8 cellular contexts compared by ENCODE assay signal in the genomic region with DNA sequence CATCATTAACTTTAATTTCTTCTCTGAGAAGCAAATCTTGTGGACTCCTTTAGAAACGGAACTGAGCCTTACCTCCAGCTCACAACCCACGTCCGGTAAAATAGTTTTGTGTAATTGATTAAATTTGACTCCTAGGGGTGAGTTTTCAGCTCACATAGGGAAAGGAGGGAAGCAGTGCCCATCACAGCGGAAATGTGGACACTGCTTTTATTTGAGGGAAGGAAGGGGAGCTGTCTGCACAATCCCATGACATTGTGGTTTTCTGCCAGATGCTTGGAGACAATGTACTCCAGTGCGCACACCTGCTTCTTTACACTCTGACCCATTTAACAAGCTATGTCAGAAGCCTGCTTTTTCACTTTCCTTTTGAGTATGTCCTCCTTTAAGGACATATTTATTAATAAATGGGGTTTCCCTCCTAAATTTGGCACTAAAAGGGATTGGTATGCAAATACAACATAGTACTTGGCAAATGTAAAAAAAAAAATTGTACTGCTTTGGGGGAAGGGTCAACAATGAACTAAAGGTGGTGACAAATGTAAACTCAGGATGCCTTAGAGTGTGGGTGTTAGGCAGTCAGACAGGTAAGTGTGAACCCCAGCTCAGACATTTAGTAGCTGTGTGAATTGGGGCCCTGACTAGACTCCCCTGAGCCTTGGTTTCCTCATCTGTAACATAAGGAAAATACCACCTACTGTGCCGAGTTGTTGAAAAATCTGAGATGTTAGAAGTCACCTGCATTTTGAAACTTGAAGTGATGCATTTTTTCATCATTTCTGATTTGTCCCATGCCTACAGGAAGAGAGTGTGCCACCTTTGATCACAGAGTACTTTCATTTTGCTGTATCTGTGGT.
A peak's percentile ranks its signal among the peaks of the same experiment; 100 is the strongest.
DNase-seq lines count a peak whose midpoint lies in the region; ATAC-seq and TF ChIP-seq lines count a peak whose summit lies in the region.

No MANE protein-coding gene starts in this region.

- no peaks in the 10 kb centered on the region for H3K27me3 Mint-ChIP-seq in activated CD4-positive, alpha-beta memory T cell treated with anti-CD3 and anti-CD28 coated beads for 36 hours
- no peaks in the 10 kb centered on the region for H3K27me3 Mint-ChIP-seq in natural killer cell (ENCODE audit: low read depth in 2 of 2)
- no peaks in the 10 kb centered on the region for H3K27me3 Mint-ChIP-seq in glutamatergic neuron (ENCODE audit: unreplicated experiment)
- no peaks in the 10 kb centered on the region for H3K27me3 Mint-ChIP-seq in mesothelial cell of epicardium (ENCODE audit: low read depth)

- intact Hi-C loops in activated CD4-positive, alpha-beta memory T cell treated with anti-CD3 and anti-CD28 coated beads for 36 hours (cut with micrococcal nuclease) = loop anchor here (1.0 to 5.0 kb wide), 9 partner anchors 8 to 256 kb away; no protein-coding TSS in a partner anchor
- intact Hi-C loops in natural killer cell (cut with micrococcal nuclease) = loop anchor here (1.0 to 5.0 kb wide), 4 partner anchors 7 to 357 kb away; a partner anchor contains a TSS

- ATAC-seq in GM18909 (IDR thresholded peaks at IDR 0.05; ENCODE audit: poor library complexity, unreplicated experiment) = peak; percentile 78
- ATAC-seq in HG03064 (IDR thresholded peaks at IDR 0.05; ENCODE audit: low read depth, unreplicated experiment) = peak; percentile 64
- peak; percentile 49 to 74 (median 55) for ATAC-seq in natural killer cell

- CTCF ChIA-PET in activated CD4-positive, alpha-beta memory T cell treated with anti-CD3 and anti-CD28 coated beads for 36 hours (lab: Charles Lee) = interaction anchor here (1.0 to 3.1 kb wide), 3 partner anchors 10 to 94 kb away, joined by 3 to 8 read pairs (median 3); no protein-coding TSS in a partner anchor

- H3K36me3 Mint-ChIP-seq in activated CD4-positive, alpha-beta memory T cell treated with anti-CD3 and anti-CD28 coated beads for 36 hours = no peaks in the 10 kb centered on the region
- H3K36me3 Mint-ChIP-seq in natural killer cell = no peaks in the 10 kb centered on the region
- H3K36me3 Mint-ChIP-seq in glutamatergic neuron (ENCODE audit: unreplicated experiment) = no peaks in the 10 kb centered on the region
- no peaks in the 10 kb centered on the region for H3K36me3 Mint-ChIP-seq in mesothelial cell of epicardium

- peak; percentile 67 for DNase-seq in CD1c-positive myeloid dendritic cell (ENCODE audit: extremely low spot score)
- peak; percentile 48 for DNase-seq in activated CD4-positive, alpha-beta memory T cell treated with anti-CD3 and anti-CD28 coated beads for 36 hours
- no peak for DNase-seq in natural killer cell
- DNase-seq in glutamatergic neuron = no peak
- no peak for DNase-seq in mesothelial cell of epicardium (ENCODE audit: low spot score in 2 of 2, unreplicated experiment in 2 of 2)
- DNase-seq in D341Med (ENCODE audit: low spot score) = no peak

- POLR2A ChIA-PET in activated CD4-positive, alpha-beta memory T cell treated with anti-CD3 and anti-CD28 coated beads for 36 hours (lab: Charles Lee) = interaction anchor here (0.6 to 6.8 kb wide), 13 partner anchors 9 to 257 kb away, joined by 3 to 87 read pairs (median 4); a partner anchor contains a TSS

- H3K4me3 Mint-ChIP-seq in activated CD4-positive, alpha-beta memory T cell treated with anti-CD3 and anti-CD28 coated beads for 36 hours = peak overlapping the region; percentile 42
- peak overlapping the region; percentile 17 for H3K4me3 Mint-ChIP-seq in natural killer cell
- no peak overlapping the region for H3K4me3 Mint-ChIP-seq in glutamatergic neuron (ENCODE audit: unreplicated experiment)
- no peak overlapping the region for H3K4me3 Mint-ChIP-seq in mesothelial cell of epicardium

- peak overlapping the region; percentile 87 for H3K27ac Mint-ChIP-seq in activated CD4-positive, alpha-beta memory T cell treated with anti-CD3 and anti-CD28 coated beads for 36 hours
- peak overlapping the region; percentile 83 to 90 for H3K27ac Mint-ChIP-seq in natural killer cell
- no peak overlapping the region for H3K27ac Mint-ChIP-seq in glutamatergic neuron (ENCODE audit: unreplicated experiment)
- H3K27ac Mint-ChIP-seq in mesothelial cell of epicardium = no peak overlapping the region

- TF ChIP-seq CTCF in natural killer cell (IDR thresholded peaks at IDR 0.05) (no peak), glutamatergic neuron (IDR thresholded peaks at IDR 0.05; ENCODE audit: partially characterized antibody, unreplicated experiment) (no peak), mesothelial cell of epicardium (IDR thresholded peaks at IDR 0.05; ENCODE audit: unreplicated experiment) (no peak)

- H3K4me1 Mint-ChIP-seq in activated CD4-positive, alpha-beta memory T cell treated with anti-CD3 and anti-CD28 coated beads for 36 hours (ENCODE audit: low read depth) = peaks cover 73% of the 10 kb centered on the region
- H3K4me1 Mint-ChIP-seq in natural killer cell (peaks cover 24 to 42% of the 10 kb centered on the region in 2 donors), glutamatergic neuron (ENCODE audit: low read depth, unreplicated experiment) (no peaks in the 10 kb centered on the region), mesothelial cell of epicardium (peaks cover 10% of the 10 kb centered on the region)

- no peaks in the 10 kb centered on the region for H3K9me3 Mint-ChIP-seq in activated CD4-positive, alpha-beta memory T cell treated with anti-CD3 and anti-CD28 coated beads for 36 hours
- no peaks in the 10 kb centered on the region for H3K9me3 Mint-ChIP-seq in natural killer cell
- no peaks in the 10 kb centered on the region for H3K9me3 Mint-ChIP-seq in glutamatergic neuron (ENCODE audit: unreplicated experiment)
- no peaks in the 10 kb centered on the region for H3K9me3 Mint-ChIP-seq in mesothelial cell of epicardium

Comparison
In these comparisons a context has a peak if more than half of its experiments do, and no peak if none do; other contexts are left out.
1. DNase-seq: peak in CD1c-positive myeloid dendritic cell (single experiment) and activated CD4-positive, alpha-beta memory T cell treated with anti-CD3 and anti-CD28 coated beads for 36 hours (single experiment); none in natural killer cell (single experiment), glutamatergic neuron (single experiment), mesothelial cell of epicardium (0 of 2) and D341Med (single experiment).
2. H3K27ac Mint-ChIP-seq: peak in activated CD4-positive, alpha-beta memory T cell treated with anti-CD3 and anti-CD28 coated beads for 36 hours (single experiment) and natural killer cell (2 of 2); none in glutamatergic neuron (single experiment) and mesothelial cell of epicardium (single experiment).
3. H3K4me3 Mint-ChIP-seq: peak in activated CD4-positive, alpha-beta memory T cell treated with anti-CD3 and anti-CD28 coated beads for 36 hours (single experiment) and natural killer cell (single experiment); none in glutamatergic neuron (single experiment) and mesothelial cell of epicardium (single experiment).
4. Peak in every context shown above with its lines, with median percentiles within 50 percentile points of each other: ATAC-seq.